11 cellular contexts compared by ENCODE assay signal in genomic region chr7:124801330-124801895, GRCh38. TPM values are rescaled to one million over a fixed set of nuclear protein-coding genes. Genes with fewer than 3 reads are reported as not detected.
DNase-seq lines count a peak whose midpoint lies in the region; TF ChIP-seq lines count a peak whose summit lies in the region.
"Had no signal": no experiment of that assay in that cellular context is flagged by ENCODE, and none has a peak within 500 bp of the region (broad histone marks: within the 10 kb centered on the region; RNA-seq: fewer than 3 reads in every experiment).

No MANE protein-coding gene starts in this region.

- no peaks in the 10 kb centered on the region for H3K79me2 ChIP-seq in SK-N-SH (ENCODE audit: insufficient read depth)
- no peaks in the 10 kb centered on the region for H3K79me2 ChIP-seq in GM23248 (ENCODE audit: insufficient read depth)

- no peak overlapping the region for H3K9ac ChIP-seq in SK-N-SH
- H3K9ac ChIP-seq in GM23248: no peak overlapping the region
- H3K9ac ChIP-seq: BLaER1 treated with 17β-estradiol and CSF1 and Interleukin-3, amounts not matched to agents 10 nM and 100 nM had no signal

- H3F3A ChIP-seq in SK-N-SH (replicated peaks; ENCODE audit: insufficient read depth): no peaks in the 10 kb centered on the region
- no peaks in the 10 kb centered on the region for H3F3A ChIP-seq in GM23248 (ENCODE audit: insufficient read depth)

- TF ChIP-seq CTCF in SK-N-SH (IDR thresholded peaks at IDR 0.05) (no peak), fibroblast of villous mesenchyme (IDR thresholded peaks at IDR 0.05; ENCODE audit: insufficient read depth, low read depth, low read length) (no peak)

- POLR2A ChIA-PET in SK-N-SH (lab: Yijun Ruan, JAX): no interaction called here

- 71% methylated on average over 1 of the region's 1 CpG for WGBS in SK-N-SH (ENCODE audit: low lambda C conversion rate)
- WGBS in GM23248 (ENCODE audit: low coverage in 1 of 2, low lambda C conversion rate in 2 of 2, missing lambda C conversion rate in 2 of 2), 2 experiments: 23 to 44% methylated on average over 1 of the region's 1 CpG

- in situ Hi-C loops in GM23248 (cut with MboI): no loop called here

- TF ChIP-seq RAD21 in SK-N-SH (IDR thresholded peaks at IDR 0.05; ENCODE audit: low read length): no peak

- no peaks in the 10 kb centered on the region for H3K36me3 ChIP-seq in SK-N-SH (replicated peaks in 1 of 2; ENCODE audit: control insufficient read depth in 1 of 2, insufficient read depth in 2 of 2, low read length in 1 of 2)
- H3K36me3 ChIP-seq in GM23248 (ENCODE audit: low read depth): no peaks in the 10 kb centered on the region
- H3K36me3 ChIP-seq: BLaER1 treated with 17β-estradiol and CSF1 and Interleukin-3, amounts not matched to agents 10 nM and 100 nM had no signal

- H3K27ac ChIP-seq in SK-N-SH (ENCODE audit: low read depth in 2 of 2, low read length in 1 of 2) (no peak overlapping the region), GM23248 (no peak overlapping the region)
- H3K27ac ChIP-seq: BLaER1 treated with 17β-estradiol and CSF1 and Interleukin-3, amounts not matched to agents 10 nM and 100 nM had no signal

- no peak overlapping the region for H3K4me2 ChIP-seq in SK-N-SH
- H3K4me2 ChIP-seq in GM23248 (ENCODE audit: unreplicated experiment): no peak overlapping the region
- H3K4me2 ChIP-seq: BLaER1 treated with 17β-estradiol and CSF1 and Interleukin-3, amounts not matched to agents 10 nM and 100 nM had no signal

- H3K27me3 ChIP-seq in SK-N-SH (ENCODE audit: insufficient read depth): no peaks in the 10 kb centered on the region
- no peaks in the 10 kb centered on the region for H3K27me3 ChIP-seq in GM23248 (replicated peaks; ENCODE audit: insufficient read depth)
- H3K27me3 ChIP-seq: BLaER1 treated with 17β-estradiol and CSF1 and Interleukin-3, amounts not matched to agents 10 nM and 100 nM had no signal

- H2AFZ ChIP-seq in SK-N-SH (ENCODE audit: low read depth) (no peak overlapping the region), GM23248 (no peak overlapping the region)

- H3K9me2 ChIP-seq in SK-N-SH: no peaks in the 10 kb centered on the region
- no peaks in the 10 kb centered on the region for H3K9me2 ChIP-seq in GM23248 (ENCODE audit: insufficient read depth)

- TF ChIP-seq EP300 in SK-N-SH (IDR thresholded peaks at IDR 0.05; ENCODE audit: borderline replicate concordance in 1 of 2, low read depth in 1 of 2, low read length in 1 of 2): peak in 1 of 2 experiments; percentile 68; a peak in 2 of 4 replicates

- H3K9me3 ChIP-seq in SK-N-SH: no peaks in the 10 kb centered on the region; the same call in 1 of the 2 replicates
- no peaks in the 10 kb centered on the region for H3K9me3 ChIP-seq in GM23248 (ENCODE audit: low read depth)
- H3K9me3 ChIP-seq: BLaER1 treated with 17β-estradiol and CSF1 and Interleukin-3, amounts not matched to agents 10 nM and 100 nM had no signal

- H4K20me1 ChIP-seq in SK-N-SH (ENCODE audit: insufficient read depth): no peaks in the 10 kb centered on the region
- no peaks in the 10 kb centered on the region for H4K20me1 ChIP-seq in GM23248 (ENCODE audit: insufficient read depth)
- H4K20me1 ChIP-seq: BLaER1 treated with 17β-estradiol and CSF1 and Interleukin-3, amounts not matched to agents 10 nM and 100 nM had no signal

- H3K4me3 ChIP-seq in SK-N-SH (ENCODE audit: low read depth in 2 of 2, low read length in 1 of 2) (no peak overlapping the region), fibroblast of villous mesenchyme (ENCODE audit: low read depth, low read length) (no peak overlapping the region), GM23248 (no peak overlapping the region)
- H3K4me3 ChIP-seq: BLaER1 treated with 17β-estradiol and CSF1 and Interleukin-3, amounts not matched to agents 10 nM and 100 nM had no signal

- H3K4me1 ChIP-seq in SK-N-SH (ENCODE audit: control insufficient read depth in 1 of 2, insufficient read depth in 2 of 2, low read depth in 1 of 2, low read length in 1 of 2) (peaks cover 0 to 6% of the 10 kb centered on the region in 2 experiments; a peak in 2 of 4 replicates), GM23248 (ENCODE audit: insufficient read depth) (no peaks in the 10 kb centered on the region)
- H3K4me1 ChIP-seq: BLaER1 treated with 17β-estradiol and CSF1 and Interleukin-3, amounts not matched to agents 10 nM and 100 nM had no signal

- CTCF ChIA-PET in SK-N-SH (lab: Yijun Ruan, JAX): interaction anchor here (1.3 to 3.0 kb wide), 3 partner anchors 17 to 646 kb away, joined by 5 to 20 read pairs (median 6); no protein-coding TSS in a partner anchor

- peak; percentile 5 for DNase-seq in HCEC 1CT
- DNase-seq in NCI-H1694 treated with DMSO at 0.1 percent for 48 hours (lab: John Stamatoyannopoulos, UW): peak; percentile 95
- DNase-seq in SK-N-SH: no peak
- peak; percentile 10 for DNase-seq in fibroblast of villous mesenchyme (ENCODE audit: low read depth)
- DNase-seq in NCI-H1417 (lab: John Stamatoyannopoulos, UW): no peak
- no peak for DNase-seq in GM23248
- DNase-seq in SW480 (ENCODE audit: low spot score): no peak
- DNase-seq: ACHN; CD4-positive, CD25-positive, alpha-beta regulatory T cell; DMS79 had no signal

TF ChIP-seq in SK-N-SH, 30 proteins besides CTCF, POLR2A, EP300 and RAD21:
- TF ChIP-seq ELF1 (IDR thresholded peaks at IDR 0.05) (no peak), IRF3 (IDR thresholded peaks at IDR 0.05; ENCODE audit: low read depth, low read length) (no peak), MXI1 (IDR thresholded peaks at IDR 0.05; ENCODE audit: low read depth, low read length) (0 out of 2 replicates have a peak, but pooled peaks have one; percentile 26), CHD2 (IDR thresholded peaks at IDR 0.05; ENCODE audit: low read length, partially characterized antibody) (peak; percentile 17), SIN3A (IDR thresholded peaks at IDR 0.05; ENCODE audit: borderline replicate concordance, low read depth, low read length) (no peak), GATA2 (CRISPR knock-in tag; IDR thresholded peaks at IDR 0.05) (no peak), YY1 (IDR thresholded peaks at IDR 0.05; ENCODE audit: low read depth) (no peak), MEF2A (IDR thresholded peaks at IDR 0.05; ENCODE audit: borderline replicate concordance, low read depth) (no peak), RXRA (IDR thresholded peaks at IDR 0.05; ENCODE audit: borderline replicate concordance, low read depth) (no peak), JUND (IDR thresholded peaks at IDR 0.05) (no peak)

RNA-seq across cellular contexts. Expression of gene GPR37, which starts 35.8 kb away (rescaled TPM):
- polyA plus RNA-seq in SK-N-SH (2012; rRNA removed) (0.03 TPM in 1 of 2 replicates, not detected in the other), GM23248 (2016; fragmentation: Nextera tagmentation; extraction: Ambion mirVana) (not detected in 2 replicates)
- 0.03 and 0.05 TPM in 2 replicates for polyA plus RNA-seq in SK-N-SH (2012; cell fraction: cytosol; rRNA removed)
- polyA plus RNA-seq in SK-N-SH (2012; cell fraction: nucleus; rRNA removed): 0.02 TPM in 1 of 2 replicates, not detected in the other
- total RNA-seq in fibroblast of villous mesenchyme: 5.6 and 8.7 TPM in 2 replicates
- not detected in 2 replicates for total RNA-seq in GM23248 (2014; rRNA removed; shearing (Covaris generic))
- total RNA-seq: CD4-positive, CD25-positive, alpha-beta regulatory T cell had no signal
- polyA plus RNA-seq: CD4-positive, CD25-positive, alpha-beta regulatory T cell had no signal

Comparison
In these comparisons a context has a peak if more than half of its experiments do, and no peak if none do; other contexts are left out.
1. DNase-seq: peak in HCEC 1CT (single experiment), NCI-H1694 treated with DMSO at 0.1 percent for 48 hours (single experiment) and fibroblast of villous mesenchyme (single experiment); none in SK-N-SH (single experiment), NCI-H1417 (0 of 3), GM23248 (single experiment) and SW480 (single experiment).